In genomic region chr13:40568672-40569350, GRCh38 we compare ENCODE assay signal across 13 cellular contexts.
DNase-seq lines count a peak whose midpoint lies in the region; ATAC-seq and TF ChIP-seq lines count a peak whose summit lies in the region.
"Had no signal": no experiment of that assay in that cellular context is flagged by ENCODE, and none has a peak within 500 bp of the region (broad histone marks: within the 10 kb centered on the region; RNA-seq: fewer than 3 reads in every experiment).

No MANE protein-coding gene starts in this region.

- no peak overlapping the region for H3K4me3 Mint-ChIP-seq in activated naive CD4-positive, alpha-beta T cell treated with anti-CD3 and anti-CD28 coated beads, Interleukin-2, amount 50 U/mL, for 24 hours
- no peak overlapping the region for H3K4me3 Mint-ChIP-seq in activated naive CD8-positive, alpha-beta T cell treated with anti-CD3 and anti-CD28 coated beads for 36 hours
- peak overlapping the region in 1 of 7 donors; percentile 6 for H3K4me3 Mint-ChIP-seq in CD8-positive, alpha-beta memory T cell
- H3K4me3 Mint-ChIP-seq: neural progenitor cell had no signal

- H3K9me3 ChIP-seq in spleen: no peaks in the 10 kb centered on the region
- H3K9me3 ChIP-seq in stomach: no peaks in the 10 kb centered on the region
- no peaks in the 10 kb centered on the region for H3K9me3 ChIP-seq in CD8-positive, alpha-beta memory T cell (ENCODE audit: low read length)
- H3K9me3 ChIP-seq: SK-N-SH had no signal

- no peaks in the 10 kb centered on the region for H3K27me3 Mint-ChIP-seq in activated naive CD4-positive, alpha-beta T cell treated with anti-CD3 and anti-CD28 coated beads, Interleukin-2, amount 50 U/mL, for 24 hours
- no peaks in the 10 kb centered on the region for H3K27me3 Mint-ChIP-seq in activated naive CD8-positive, alpha-beta T cell treated with anti-CD3 and anti-CD28 coated beads for 36 hours
- no peaks in the 10 kb centered on the region for H3K27me3 Mint-ChIP-seq in CD8-positive, alpha-beta memory T cell

- 70 to 79% (median 74%) methylated on average over 10 of the region's 10 CpGs for WGBS in spleen, 5 donors
- 63 to 73% (median 68%) methylated on average over 10 of the region's 10 CpGs for WGBS in stomach, 5 donors

- intact Hi-C loops in left colon (cut with DNase I, micrococcal nuclease): no loop called here
- intact Hi-C loops in spleen (cut with DNase I; ENCODE audit: low total_unique reads): no loop called here
- intact Hi-C loops in stomach (cut with DNase I; ENCODE audit: low total_unique reads): no loop called here

- peaks cover 2% of the 10 kb centered on the region for H3K36me3 Mint-ChIP-seq in activated naive CD4-positive, alpha-beta T cell treated with anti-CD3 and anti-CD28 coated beads, Interleukin-2, amount 50 U/mL, for 24 hours
- peaks cover 16% of the 10 kb centered on the region for H3K36me3 Mint-ChIP-seq in activated naive CD8-positive, alpha-beta T cell treated with anti-CD3 and anti-CD28 coated beads for 36 hours
- peaks cover 0 to 1% (median 0%) of the 10 kb centered on the region in 3 donors for H3K36me3 Mint-ChIP-seq in CD8-positive, alpha-beta memory T cell
- H3K36me3 Mint-ChIP-seq: neural progenitor cell had no signal

- peaks cover 60 to 100% (median 95%) of the 10 kb centered on the region in 6 donors for H3K4me1 ChIP-seq in spleen
- peaks cover 24 to 67% (median 44%) of the 10 kb centered on the region in 4 donors for H3K4me1 ChIP-seq in stomach
- H3K4me1 ChIP-seq in CD8-positive, alpha-beta memory T cell (ENCODE audit: insufficient read depth, low read length): peaks cover 90% of the 10 kb centered on the region

- TF ChIP-seq POLR2A in spleen (IDR thresholded peaks at IDR 0.05): no peak
- no peak for TF ChIP-seq POLR2A in stomach (IDR thresholded peaks at IDR 0.05)

- H3K4me3 ChIP-seq in spleen (no peak overlapping the region), stomach (no peak overlapping the region)
- H3K4me3 ChIP-seq in CD8-positive, alpha-beta memory T cell (ENCODE audit: low read length): no peak overlapping the region
- H3K4me3 ChIP-seq: neural progenitor cell had no signal

- H3K9me3 Mint-ChIP-seq in activated naive CD4-positive, alpha-beta T cell treated with anti-CD3 and anti-CD28 coated beads, Interleukin-2, amount 50 U/mL, for 24 hours: no peaks in the 10 kb centered on the region
- no peaks in the 10 kb centered on the region for H3K9me3 Mint-ChIP-seq in activated naive CD8-positive, alpha-beta T cell treated with anti-CD3 and anti-CD28 coated beads for 36 hours
- no peaks in the 10 kb centered on the region for H3K9me3 Mint-ChIP-seq in CD8-positive, alpha-beta memory T cell
- H3K9me3 Mint-ChIP-seq: neural progenitor cell had no signal

- H3K27ac ChIP-seq in spleen: peak overlapping the region in 6 of 8 donors; percentile 11 to 64 (median 43)
- H3K27ac ChIP-seq in stomach: peak overlapping the region in 2 of 5 donors; percentile 13 to 18
- H3K27ac ChIP-seq in CD8-positive, alpha-beta memory T cell (ENCODE audit: low read depth, low read length): no peak overlapping the region
- H3K27ac ChIP-seq: neural progenitor cell had no signal

- H3K4me1 Mint-ChIP-seq in activated naive CD4-positive, alpha-beta T cell treated with anti-CD3 and anti-CD28 coated beads, Interleukin-2, amount 50 U/mL, for 24 hours: peaks cover 95% of the 10 kb centered on the region
- peaks cover 87% of the 10 kb centered on the region for H3K4me1 Mint-ChIP-seq in activated naive CD8-positive, alpha-beta T cell treated with anti-CD3 and anti-CD28 coated beads for 36 hours
- peaks cover 83 to 95% (median 92%) of the 10 kb centered on the region in 3 donors for H3K4me1 Mint-ChIP-seq in CD8-positive, alpha-beta memory T cell

- H3K36me3 ChIP-seq in spleen (no peaks in the 10 kb centered on the region), stomach (no peaks in the 10 kb centered on the region)
- H3K36me3 ChIP-seq in CD8-positive, alpha-beta memory T cell (ENCODE audit: insufficient read depth, low read length): no peaks in the 10 kb centered on the region
- H3K36me3 ChIP-seq: neural progenitor cell had no signal

- POLR2A ChIA-PET in CD8-positive, alpha-beta memory T cell (lab: Charles Lee): no interaction called here

- no peak for TF ChIP-seq CTCF in spleen (IDR thresholded peaks at IDR 0.05 in 8 of 11, conservative IDR thresholded peaks at IDR 0.05 in 3 of 11)
- TF ChIP-seq CTCF in stomach (IDR thresholded peaks at IDR 0.05): no peak

- H3K27ac Mint-ChIP-seq in activated naive CD4-positive, alpha-beta T cell treated with anti-CD3 and anti-CD28 coated beads, Interleukin-2, amount 50 U/mL, for 24 hours: peak overlapping the region; percentile 85
- peak overlapping the region; percentile 43 for H3K27ac Mint-ChIP-seq in activated naive CD8-positive, alpha-beta T cell treated with anti-CD3 and anti-CD28 coated beads for 36 hours
- H3K27ac Mint-ChIP-seq in CD8-positive, alpha-beta memory T cell: peak overlapping the region in 1 of 8 donors; percentile 58
- H3K27ac Mint-ChIP-seq: neural progenitor cell had no signal

- ATAC-seq in left colon: peak; percentile 72

- H3K27me3 ChIP-seq in spleen (replicated peaks in 1 of 7) (no peaks in the 10 kb centered on the region), stomach (no peaks in the 10 kb centered on the region)
- H3K27me3 ChIP-seq in CD8-positive, alpha-beta memory T cell (ENCODE audit: insufficient read depth, low read length, poor library complexity, severe bottlenecking): no peaks in the 10 kb centered on the region
- H3K27me3 ChIP-seq: neural progenitor cell had no signal

- TF ChIP-seq EP300 in stomach (IDR thresholded peaks at IDR 0.05): no peak

- no peak for DNase-seq in activated naive CD4-positive, alpha-beta T cell treated with Interleukin-2 at 50 U/mL for 16 hours
- DNase-seq in activated naive CD8-positive, alpha-beta T cell treated with anti-CD3 and anti-CD28 coated beads for 36 hours: no peak
- DNase-seq in left colon (no peak), spleen (no peak), T-helper 2 cell (no peak), stomach (no peak)
- DNase-seq in CD8-positive, alpha-beta memory T cell: no peak
- DNase-seq: activated CD4-positive, CD25-positive, alpha-beta regulatory T cell; DMS153; NCI-H1105; SK-N-SH had no signal

- CTCF ChIA-PET in CD8-positive, alpha-beta memory T cell (lab: Charles Lee): interaction anchor here (1.3 kb wide), 1 partner anchor 12 kb away, joined by 3 read pairs; no protein-coding TSS in a partner anchor
